ENCODE assay signal across 15 cellular contexts in genomic region chr4:76596713-76597112, GRCh38.
"Had no signal": no experiment of that assay in that cellular context is flagged by ENCODE, and none has a peak within 500 bp of the region (broad histone marks: within the 10 kb centered on the region; RNA-seq: fewer than 3 reads in every experiment).

No MANE protein-coding gene starts in this region.

- H3K36me3 Mint-ChIP-seq: type B pancreatic cell had no signal

- DNase-seq: activated CD4-positive, alpha-beta T cell treated with anti-CD3 and anti-CD28 coated beads for 36 hours; activated CD8-positive, alpha-beta memory T cell treated with anti-CD3 and anti-CD28 coated beads, Interleukin-2, amount 50 U/mL, for 48 hours; activated CD8-positive, alpha-beta T cell treated with anti-CD3 and anti-CD28 coated beads for 36 hours; activated naive CD4-positive, alpha-beta T cell; cortex of kidney; effector memory CD8-positive, alpha-beta T cell; gastrocnemius medialis; hippocampal formation; pancreas; SK-N-SH; T-helper 1 cell had no signal

- H3K4me3 Mint-ChIP-seq: activated CD4-positive, alpha-beta T cell treated with anti-CD3 and anti-CD28 coated beads for 36 hours; activated CD8-positive, alpha-beta T cell treated with anti-CD3 and anti-CD28 coated beads for 36 hours; effector memory CD8-positive, alpha-beta T cell; nephron; type B pancreatic cell had no signal

- H3K27me3 ChIP-seq: gastrocnemius medialis, pancreas had no signal

- ATAC-seq: activated CD4-positive, alpha-beta T cell treated with anti-CD3 and anti-CD28 coated beads for 36 hours; activated CD8-positive, alpha-beta T cell treated with anti-CD3 and anti-CD28 coated beads for 36 hours; effector memory CD8-positive, alpha-beta T cell; gastrocnemius medialis had no signal

- H3K27ac ChIP-seq: epithelial cell of prostate, gastrocnemius medialis, VCaP had no signal

- H3K27ac Mint-ChIP-seq: activated CD4-positive, alpha-beta T cell treated with anti-CD3 and anti-CD28 coated beads for 36 hours; activated CD8-positive, alpha-beta T cell treated with anti-CD3 and anti-CD28 coated beads for 36 hours; effector memory CD8-positive, alpha-beta T cell; nephron; type B pancreatic cell had no signal

- H3K4me3 ChIP-seq: gastrocnemius medialis, pancreas had no signal

- H3K9me3 ChIP-seq: gastrocnemius medialis, pancreas, SK-N-SH had no signal

- H3K36me3 ChIP-seq: gastrocnemius medialis, pancreas had no signal

- H3K4me1 Mint-ChIP-seq: activated CD4-positive, alpha-beta T cell treated with anti-CD3 and anti-CD28 coated beads for 36 hours had no signal

- H3K27me3 Mint-ChIP-seq: type B pancreatic cell had no signal

- H3K4me1 ChIP-seq: gastrocnemius medialis had no signal

- H3K9me3 Mint-ChIP-seq: activated CD8-positive, alpha-beta T cell treated with anti-CD3 and anti-CD28 coated beads for 36 hours; effector memory CD8-positive, alpha-beta T cell; nephron; type B pancreatic cell had no signal
